12 cellular contexts compared by ENCODE assay signal in genomic region chr18:51039138-51040112, GRCh38. TPM values are rescaled to one million over a fixed set of nuclear protein-coding genes. Genes with fewer than 3 reads are reported as not detected.
DNase-seq lines count a peak whose midpoint lies in the region; ATAC-seq and TF ChIP-seq lines count a peak whose summit lies in the region.
"Had no signal": no experiment of that assay in that cellular context is flagged by ENCODE, and none has a peak within 500 bp of the region (broad histone marks: within the 10 kb centered on the region; RNA-seq: fewer than 3 reads in every experiment).

No MANE protein-coding gene starts in this region.

- DNase-seq in CD4-positive, alpha-beta memory T cell, result peak in 2 of 5 donors; percentile 13 to 36
- DNase-seq in GM20000 (ENCODE audit: low spot score) (peak; percentile 32), T-cell (peak in 2 of 34 experiments; percentile 5 to 29), kidney tubule cell (ENCODE audit: low spot score) (peak; percentile 43), NCI-H526 (lab: John Stamatoyannopoulos, UW) (no peak), T-helper 2 cell (no peak), 8988T (no peak), Ammon's horn (ENCODE audit: low spot score) (no peak)
- DNase-seq: islet precursor cell, NCI-H2081, tibial artery had no signal

- POLR2A ChIA-PET in CD4-positive, alpha-beta memory T cell (lab: Charles Lee; ENCODE audit: partially characterized antibody), result interaction anchor here (0.6 to 1.8 kb wide), 3 partner anchors 9 to 829 kb away, joined by 3 to 17 read pairs (median 6); partner anchors contain the start of genes ME2 and SMAD4
- POLR2A ChIA-PET in T-cell (lab: Charles Lee), result interaction anchor here (0.5 to 1.3 kb wide), 6 partner anchors 9 to 198 kb away, joined by 3 to 6 read pairs (median 4); partner anchors contain the start of genes ELAC1 (in 1 of the 2) and SMAD4 (in 1 of the 2)

- no peak for TF ChIP-seq CTCF in GM20000 (IDR thresholded peaks at IDR 0.05; ENCODE audit: extremely low read depth, missing control alignments)

- peak overlapping the region in 6 of 8 donors; percentile 19 to 69 (median 56) for H3K4me3 Mint-ChIP-seq in CD4-positive, alpha-beta memory T cell
- peak overlapping the region in 1 of 3 donors; percentile 15 for H3K4me3 Mint-ChIP-seq in T-cell

- H3K27ac ChIP-seq in CD4-positive, alpha-beta memory T cell (ENCODE audit: low read depth, low read length), result no peak overlapping the region
- H3K27ac ChIP-seq: skin epidermis, tibial artery had no signal

- H3K27me3 Mint-ChIP-seq in CD4-positive, alpha-beta memory T cell, result no peaks in the 10 kb centered on the region
- H3K27me3 Mint-ChIP-seq in T-cell, result no peaks in the 10 kb centered on the region

- intact Hi-C loops in CD4-positive, alpha-beta memory T cell (cut with micrococcal nuclease), result no loop called here

- CTCF ChIA-PET in CD4-positive, alpha-beta memory T cell (lab: Charles Lee; ENCODE audit: partially characterized antibody), result interaction anchor here (0.6 to 4.2 kb wide), 5 partner anchors 11 to 219 kb away, joined by 3 to 21 read pairs (median 4); no protein-coding TSS in a partner anchor
- CTCF ChIA-PET in T-cell (lab: Charles Lee), result interaction anchor here (0.9 to 2.0 kb wide), 3 partner anchors 12 to 160 kb away, joined by 4 to 6 read pairs (median 4); partner anchors contain the start of gene ME2 (in 1 of the 2)

- H3K27me3 ChIP-seq in CD4-positive, alpha-beta memory T cell (ENCODE audit: insufficient read depth, low read length), result no peaks in the 10 kb centered on the region
- H3K27me3 ChIP-seq: tibial artery had no signal

- peaks cover 92% of the 10 kb centered on the region for H3K4me1 ChIP-seq in CD4-positive, alpha-beta memory T cell (ENCODE audit: insufficient read depth, low read length)

- peaks cover 10 to 12% of the 10 kb centered on the region in 2 donors for H3K36me3 Mint-ChIP-seq in CD4-positive, alpha-beta memory T cell
- peaks cover 14% of the 10 kb centered on the region for H3K36me3 Mint-ChIP-seq in T-cell

- H3K4me1 Mint-ChIP-seq in CD4-positive, alpha-beta memory T cell, result peaks cover 70 to 99% (median 84%) of the 10 kb centered on the region in 4 donors
- H3K4me1 Mint-ChIP-seq in T-cell, result peaks cover 93 to 96% (median 95%) of the 10 kb centered on the region in 3 donors

- H3K4me3 ChIP-seq in CD4-positive, alpha-beta memory T cell (ENCODE audit: low read length in 2 of 2), result no peak overlapping the region
- H3K4me3 ChIP-seq: skin epidermis, tibial artery had no signal

- no peaks in the 10 kb centered on the region for H3K9me3 ChIP-seq in CD4-positive, alpha-beta memory T cell (ENCODE audit: control insufficient read depth in 1 of 2, low read length in 2 of 2)
- H3K9me3 ChIP-seq: tibial artery had no signal

- H3K36me3 ChIP-seq in CD4-positive, alpha-beta memory T cell (ENCODE audit: insufficient read depth, low read length), result no peaks in the 10 kb centered on the region

- H3K9me3 Mint-ChIP-seq in CD4-positive, alpha-beta memory T cell, result no peaks in the 10 kb centered on the region
- no peaks in the 10 kb centered on the region for H3K9me3 Mint-ChIP-seq in T-cell

- H3K27ac Mint-ChIP-seq in CD4-positive, alpha-beta memory T cell, result peak overlapping the region in 6 of 7 donors; percentile 6 to 68 (median 50)
- peak overlapping the region in 1 of 2 donors; percentile 64 for H3K27ac Mint-ChIP-seq in T-cell

- peak in 3 of 4 experiments; percentile 31 to 66 (median 33) for ATAC-seq in T-cell (replicated peaks in 1 of 4)

RNA-seq across cellular contexts. Expression of gene SMAD4, which starts 9.4 kb away (rescaled TPM):
- total RNA-seq in CD4-positive, alpha-beta memory T cell, result 100 to 1,000 TPM; 143 to 155 TPM
- 10 to 100 TPM; 37.7 to 95.4 TPM for polyA plus RNA-seq in CD4-positive, alpha-beta memory T cell
- total RNA-seq in T-cell, result 100 to 1,000 TPM in 4 of 5 donors, 10 to 100 TPM in 1; 80.9 to 124 (median 117) TPM

Comparison
In these comparisons a context has a peak if more than half of its experiments do, and no peak if none do; other contexts are left out.
1. DNase-seq: peak in GM20000 (single experiment) and kidney tubule cell (single experiment); none in NCI-H526 (0 of 2), T-helper 2 cell (0 of 5), 8988T (single experiment) and Ammon's horn (single experiment).